ENCODE assay signal across 11 cellular contexts in the genomic region with DNA sequence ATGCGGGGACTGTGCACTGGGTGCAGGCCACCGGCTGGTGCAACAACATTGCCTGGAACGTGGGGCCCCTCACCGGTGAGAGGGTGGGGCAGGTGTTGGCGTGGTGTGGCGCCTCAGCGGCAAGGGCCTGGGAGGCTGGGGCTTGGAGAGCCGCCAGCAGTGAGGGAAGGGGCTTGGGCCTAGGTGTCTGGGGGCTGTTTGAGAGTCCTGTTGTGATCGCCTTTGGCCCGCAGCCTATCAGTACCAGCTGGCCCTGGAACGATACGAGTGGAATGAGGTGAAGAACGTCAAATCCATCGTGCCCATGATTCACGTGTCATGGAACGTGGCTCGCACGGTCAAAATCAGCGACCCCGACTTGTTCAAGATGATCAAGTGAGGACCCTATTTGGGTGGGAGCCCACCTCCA. TPM values are rescaled to one million over a fixed set of nuclear protein-coding genes. Genes with fewer than 3 reads are reported as not detected.
DNase-seq lines count a peak whose midpoint lies in the region; ATAC-seq, FAIRE-seq and TF ChIP-seq lines count a peak whose summit lies in the region.
"Had no signal": no experiment of that assay in that cellular context is flagged by ENCODE, and none has a peak within 500 bp of the region (broad histone marks: within the 10 kb centered on the region; RNA-seq: fewer than 3 reads in every experiment).

No MANE protein-coding gene starts in this region.

- CTCF ChIA-PET in activated CD4-positive, alpha-beta memory T cell treated with anti-CD3 and anti-CD28 coated beads for 36 hours (lab: Charles Lee) = interaction anchor here (1.3 to 3.2 kb wide), 3 partner anchors 15 to 19 kb away, joined by 3 to 49 read pairs (median 4); partner anchors contain the start of gene KDM6B

- H3K36me3 ChIP-seq in suprapubic skin = peaks cover 52% of the 10 kb centered on the region

- intact Hi-C loops in left ventricle myocardium superior (cut with micrococcal nuclease) (no loop called here), Right ventricle myocardium superior (cut with DNase I) (no loop called here)
- intact Hi-C loops in activated CD4-positive, alpha-beta memory T cell treated with anti-CD3 and anti-CD28 coated beads for 36 hours (cut with micrococcal nuclease) = loop anchor here (10.0 kb wide), 1 partner anchor 107 kb away; no protein-coding TSS in a partner anchor

- H3K4me3 Mint-ChIP-seq in activated CD4-positive, alpha-beta memory T cell treated with anti-CD3 and anti-CD28 coated beads for 36 hours = no peak overlapping the region

- no peak for ATAC-seq in left ventricle myocardium superior
- ATAC-seq in Right ventricle myocardium superior (ENCODE audit: poor library complexity) = no peak

- H3K9me3 ChIP-seq in suprapubic skin = no peaks in the 10 kb centered on the region

- no peak for TF ChIP-seq POLR2A in suprapubic skin (IDR thresholded peaks at IDR 0.05)

- peaks cover 53% of the 10 kb centered on the region for H3K4me1 Mint-ChIP-seq in activated CD4-positive, alpha-beta memory T cell treated with anti-CD3 and anti-CD28 coated beads for 36 hours (ENCODE audit: low read depth)

- no peak for TF ChIP-seq CTCF in suprapubic skin (IDR thresholded peaks at IDR 0.05)

- H3K27me3 ChIP-seq in layer of hippocampus (ENCODE audit: control insufficient read depth, insufficient read depth, low read length) (no peaks in the 10 kb centered on the region), suprapubic skin (no peaks in the 10 kb centered on the region)
- H3K27me3 ChIP-seq: cardiac muscle cell had no signal

- FAIRE-seq in RCC 7860 (lab: Jason Lieb, UNC) = no peak

- peaks cover 40% of the 10 kb centered on the region for H3K36me3 Mint-ChIP-seq in activated CD4-positive, alpha-beta memory T cell treated with anti-CD3 and anti-CD28 coated beads for 36 hours

- no peak overlapping the region for H3K4me3 ChIP-seq in suprapubic skin
- H3K4me3 ChIP-seq: cardiac muscle cell had no signal

- 65% methylated on average over 11 of the region's 20 CpGs for WGBS in suprapubic skin

- no peaks in the 10 kb centered on the region for H3K27me3 Mint-ChIP-seq in activated CD4-positive, alpha-beta memory T cell treated with anti-CD3 and anti-CD28 coated beads for 36 hours

- H3K27ac Mint-ChIP-seq in activated CD4-positive, alpha-beta memory T cell treated with anti-CD3 and anti-CD28 coated beads for 36 hours = peak overlapping the region; percentile 51

- H3K27ac ChIP-seq in layer of hippocampus (ENCODE audit: low read depth, low read length) (peak overlapping the region; percentile 39), suprapubic skin (no peak overlapping the region)
- H3K27ac ChIP-seq: cardiac muscle cell had no signal

- no peak for TF ChIP-seq EP300 in suprapubic skin (IDR thresholded peaks at IDR 0.05)

- no peaks in the 10 kb centered on the region for H3K9me3 Mint-ChIP-seq in activated CD4-positive, alpha-beta memory T cell treated with anti-CD3 and anti-CD28 coated beads for 36 hours

- H3K4me1 ChIP-seq in suprapubic skin = peaks cover 45% of the 10 kb centered on the region

- POLR2A ChIA-PET in activated CD4-positive, alpha-beta memory T cell treated with anti-CD3 and anti-CD28 coated beads for 36 hours (lab: Charles Lee) = interaction anchor here (1.6 kb wide), 1 partner anchor 9 kb away, joined by 3 read pairs; no protein-coding TSS in a partner anchor

- DNase-seq in left ventricle myocardium superior (peak; percentile 46), Right ventricle myocardium superior (no peak), suprapubic skin (ENCODE audit: low spot score in 2 of 2) (peak; percentile 70 to 77), DMS 273 treated with DMSO at 0.1 percent for 48 hours (lab: John Stamatoyannopoulos, UW) (no peak), SW480 (ENCODE audit: low spot score) (no peak), RCC 7860 (ENCODE audit: low spot score) (no peak)
- DNase-seq in activated CD4-positive, alpha-beta memory T cell treated with anti-CD3 and anti-CD28 coated beads for 36 hours = no peak
- DNase-seq: NCI-H524 treated with DMSO at 0.1 percent for 48 hours had no signal

RNA-seq across cellular contexts. Expression of gene TMEM88, which starts 2.6 kb away (rescaled TPM):
- total RNA-seq in left ventricle myocardium superior (32.6 TPM), Right ventricle myocardium superior (32.4 TPM), suprapubic skin (1 to 10 TPM; 4.2 to 7.6 (median 5.1) TPM)
- total RNA-seq in activated CD4-positive, alpha-beta memory T cell treated with anti-CD3 and anti-CD28 coated beads for 36 hours = 1 to 10 TPM; 2.2 to 2.4 TPM
- total RNA-seq: H4 had no signal

RNA-seq across cellular contexts. Expression of gene NAA38, which starts 5.1 kb away (rescaled TPM):
- total RNA-seq in left ventricle myocardium superior (93.2 TPM), Right ventricle myocardium superior (101 TPM), suprapubic skin (10 to 100 TPM; 46.2 to 90.6 (median 47.6) TPM)
- 10 to 100 TPM; 68.2 to 74.7 TPM for total RNA-seq in activated CD4-positive, alpha-beta memory T cell treated with anti-CD3 and anti-CD28 coated beads for 36 hours

RNA-seq across cellular contexts. Expression of gene CYB5D1, which starts 5.5 kb away (rescaled TPM):
- total RNA-seq in left ventricle myocardium superior (25.6 TPM), Right ventricle myocardium superior (24.2 TPM), suprapubic skin (10 to 100 TPM in 1 of 4 donors, 1 to 10 TPM in 3; 7.1 to 10.8 (median 9.8) TPM)
- total RNA-seq in activated CD4-positive, alpha-beta memory T cell treated with anti-CD3 and anti-CD28 coated beads for 36 hours = 1 to 10 TPM; 6.0 to 6.9 TPM

RNA-seq across cellular contexts. Expression of gene KDM6B, which starts 18.2 kb away (rescaled TPM):
- 28.1 TPM for total RNA-seq in left ventricle myocardium superior
- total RNA-seq in Right ventricle myocardium superior = 27.9 TPM
- 10 to 100 TPM; 44.1 to 49.6 TPM for total RNA-seq in activated CD4-positive, alpha-beta memory T cell treated with anti-CD3 and anti-CD28 coated beads for 36 hours
- total RNA-seq in suprapubic skin = 10 to 100 TPM; 21.4 to 31.0 (median 26.7) TPM

RNA-seq across cellular contexts. Expression of gene CHD3, which starts 36.3 kb away (rescaled TPM):
- 13.1 TPM for total RNA-seq in left ventricle myocardium superior
- 13.7 TPM for total RNA-seq in Right ventricle myocardium superior
- 100 to 1,000 TPM; 120 to 133 TPM for total RNA-seq in activated CD4-positive, alpha-beta memory T cell treated with anti-CD3 and anti-CD28 coated beads for 36 hours
- total RNA-seq in suprapubic skin = 10 to 100 TPM; 42.1 to 76.0 (median 67.7) TPM

Comparison
In these comparisons a context has a peak if more than half of its experiments do, and no peak if none do; other contexts are left out.
1. DNase-seq: peak in left ventricle myocardium superior (single experiment) and suprapubic skin (2 of 2); none in Right ventricle myocardium superior (single experiment), activated CD4-positive, alpha-beta memory T cell treated with anti-CD3 and anti-CD28 coated beads for 36 hours (single experiment), DMS 273 treated with DMSO at 0.1 percent for 48 hours (single experiment), SW480 (single experiment) and RCC 7860 (single experiment).